Comparison of ENCODE assay signal across 13 cellular contexts in genomic region chr9:123976579-123976978, GRCh38. TPM values are rescaled to one million over a fixed set of nuclear protein-coding genes. Genes with fewer than 3 reads are reported as not detected.
"Had no signal": no experiment of that assay in that cellular context is flagged by ENCODE, and none has a peak within 500 bp of the region (broad histone marks: within the 10 kb centered on the region; RNA-seq: fewer than 3 reads in every experiment).

No MANE protein-coding gene starts in this region.

RNA-seq across cellular contexts. Expression of gene LHX2, which starts 35.0 kb away (rescaled TPM):
- total RNA-seq: dermis blood vessel endothelial cell, dermis microvascular lymphatic vessel endothelial cell, epithelial cell of proximal tubule, esophagus mucosa, esophagus muscularis mucosa, fibroblast of lung, fibroblast of villous mesenchyme, foreskin keratinocyte, gastrocnemius medialis, gastroesophageal sphincter, glomerular endothelial cell, hepatocyte had no signal
- polyA plus RNA-seq: esophagus, fibroblast of lung, foreskin keratinocyte, hepatocyte had no signal
